Comparison of ENCODE assay signal across 26 cellular contexts in the genomic region with DNA sequence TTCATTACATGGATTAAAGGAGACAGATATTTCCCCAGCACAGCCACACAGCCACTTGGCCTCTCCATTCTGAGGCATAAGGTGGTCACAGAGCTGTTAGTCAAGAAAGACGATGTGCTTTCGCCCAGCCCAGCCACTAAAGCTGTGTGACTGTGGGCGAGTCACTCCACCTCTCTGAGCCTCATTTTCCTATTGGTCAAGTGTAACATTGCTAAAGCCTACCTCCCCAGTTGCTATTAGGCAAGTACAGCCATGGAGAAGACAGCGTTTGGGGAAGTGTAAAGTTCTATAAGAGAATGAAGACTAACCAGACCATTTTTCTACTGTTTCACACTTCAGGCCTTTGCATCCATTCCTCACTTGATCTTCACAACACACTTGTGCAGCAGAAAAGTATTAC. TPM values are rescaled to one million over a fixed set of nuclear protein-coding genes. Genes with fewer than 3 reads are reported as not detected.
"Had no signal": no experiment of that assay in that cellular context is flagged by ENCODE, and none has a peak within 500 bp of the region (broad histone marks: within the 10 kb centered on the region; RNA-seq: fewer than 3 reads in every experiment).

No MANE protein-coding gene starts in this region.

- FAIRE-seq: astrocyte, RCC 7860 had no signal

- H3K36me3 ChIP-seq: WERI-Rb-1 had no signal

- DNase-seq: activated CD4-positive, alpha-beta memory T cell treated with anti-CD3 and anti-CD28 coated beads, Interleukin-2, amount 10 ng/mL, durations not matched to agents 7 days and 5 days; activated CD4-positive, alpha-beta T cell treated with anti-CD3 and anti-CD28 coated beads for 36 hours; activated CD4-positive, alpha-beta T cell treated with anti-CD3 and anti-CD28 coated beads, Interleukin-2, amount 50 U/mL, for 1 hour; activated gamma-delta T cell treated with Interleukin-2 at 50 U/mL for 16 hours; activated naive CD4-positive, alpha-beta T cell treated with anti-CD3 and anti-CD28 coated beads, Interleukin-2, amount 10 ng/mL, durations not matched to agents 7 days and 5 days; activated naive CD8-positive, alpha-beta T cell treated with anti-CD3 and anti-CD28 coated beads, Interleukin-2, amount 10 ng/mL, durations not matched to agents 7 days and 5 days; activated T-cell treated with anti-CD3 and anti-CD28 coated beads, Interleukin-2, amount 50 U/mL, for 72 hours; amniotic stem cell; NCI-H1092 treated with DMSO at 0.1 percent for 48 hours; NCI-H1417 treated with DMSO at 0.1 percent for 48 hours; NCI-H1694; NCI-H2029; NCI-H2107; NCI-H2171 treated with DMSO at 0.1 percent for 48 hours; NCI-H226; NCI-H526; NCI-H82; SHP77; T-helper 1 cell; WERI-Rb-1 had no signal

- H3K9ac ChIP-seq: KMS-11 had no signal

- H3K27ac ChIP-seq: KMS-11, WERI-Rb-1 had no signal

- H3K4me2 ChIP-seq: KMS-11 had no signal

- ATAC-seq: activated CD4-positive, alpha-beta T cell treated with anti-CD3 and anti-CD28 coated beads for 36 hours; activated T-cell treated with anti-CD3 and anti-CD28 coated beads, Interleukin-2, amount 50 U/mL, for 72 hours had no signal

RNA-seq across cellular contexts. Expression of a gene that starts 24.1 kb away (rescaled TPM):
- total RNA-seq: activated CD4-positive, alpha-beta memory T cell treated with anti-CD3 and anti-CD28 coated beads, Interleukin-2, amount 10 ng/mL, durations not matched to agents 7 days and 5 days; activated CD4-positive, alpha-beta T cell treated with anti-CD3 and anti-CD28 coated beads for 36 hours; activated CD8-positive, alpha-beta memory T cell treated with anti-CD3 and anti-CD28 coated beads for 36 hours; activated naive CD8-positive, alpha-beta T cell treated with anti-CD3 and anti-CD28 coated beads, Interleukin-2, amount 10 ng/mL, durations not matched to agents 7 days and 5 days; activated T-cell treated with anti-CD3 and anti-CD28 coated beads, Interleukin-2, amount 50 U/mL, for 72 hours; activated T-helper 2 cell treated with anti-CD3 and anti-CD28 coated beads, Interferon-gamma antibody, Interleukin-2, Interleukin-4, amounts not matched to agents 10 μg/mL and 5 μg/mL and 100 μg/mL, durations not matched to agents 14 hours and 24 hours and 36 hours; T-helper 2 cell treated with Interferon-gamma antibody and Interleukin-4, amounts not matched to agents 100 ng/mL and 5 ng/mL, for 36 hours had no signal
